20 cellular contexts compared by ENCODE assay signal in the genomic region with DNA sequence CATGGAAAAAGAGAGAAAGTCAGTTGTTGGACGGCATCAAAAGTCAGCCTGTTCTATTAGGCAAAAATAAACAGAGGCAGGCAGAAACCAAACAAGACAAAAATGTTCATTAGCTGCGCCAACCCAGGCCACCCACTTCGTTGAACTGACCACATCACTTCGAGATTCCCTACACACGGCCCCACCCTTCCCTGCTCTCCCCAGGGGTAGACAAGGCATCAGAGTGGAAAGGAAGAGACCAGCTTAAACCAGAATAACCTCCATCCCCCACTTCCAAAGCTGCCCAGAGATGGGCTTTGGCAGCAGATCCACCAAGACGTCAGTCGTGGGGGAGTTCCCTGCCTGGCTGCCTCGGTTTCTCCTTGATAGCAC.
"Had no signal": no experiment of that assay in that cellular context is flagged by ENCODE, and none has a peak within 500 bp of the region (broad histone marks: within the 10 kb centered on the region; RNA-seq: fewer than 3 reads in every experiment).

No MANE protein-coding gene starts in this region.

- H3K27ac ChIP-seq: body of pancreas, right lobe of liver, tibial artery had no signal

- H3K36me3 Mint-ChIP-seq: activated naive CD8-positive, alpha-beta T cell; memory B cell; T-cell had no signal

- H3K4me1 Mint-ChIP-seq: activated CD4-positive, alpha-beta T cell treated with anti-CD3 and anti-CD28 coated beads, Interleukin-2, amount 10 ng/mL, durations not matched to agents 7 days and 5 days; memory B cell; T-cell had no signal

- H3K9me3 ChIP-seq: body of pancreas, right lobe of liver, SK-N-SH, tibial artery had no signal

- H3K27ac Mint-ChIP-seq: activated CD4-positive, alpha-beta T cell treated with anti-CD3 and anti-CD28 coated beads, Interleukin-2, amount 10 ng/mL, durations not matched to agents 7 days and 5 days; activated naive CD8-positive, alpha-beta T cell; memory B cell; progenitor cell of endocrine pancreas; T-cell had no signal

- H3K4me3 ChIP-seq: body of pancreas, right lobe of liver, tibial artery had no signal

- H3K27me3 Mint-ChIP-seq: activated CD4-positive, alpha-beta T cell treated with anti-CD3 and anti-CD28 coated beads, Interleukin-2, amount 10 ng/mL, durations not matched to agents 7 days and 5 days; memory B cell had no signal

- H3K4me3 Mint-ChIP-seq: activated CD4-positive, alpha-beta T cell treated with anti-CD3 and anti-CD28 coated beads, Interleukin-2, amount 10 ng/mL, durations not matched to agents 7 days and 5 days; activated naive CD8-positive, alpha-beta T cell; memory B cell; nephron; T-cell had no signal

- H3K4me1 ChIP-seq: body of pancreas, right lobe of liver, tibial artery had no signal

- ATAC-seq: body of pancreas, left lobe of liver, right lobe of liver, T-cell had no signal

- H3K9me3 Mint-ChIP-seq: activated CD4-positive, alpha-beta T cell treated with anti-CD3 and anti-CD28 coated beads, Interleukin-2, amount 10 ng/mL, durations not matched to agents 7 days and 5 days; T-cell had no signal

- DNase-seq: activated CD4-positive, alpha-beta T cell treated with anti-CD3 and anti-CD28 coated beads, Interleukin-2, amount 10 ng/mL, durations not matched to agents 7 days and 5 days; activated CD8-positive, alpha-beta memory T cell treated with anti-CD3 and anti-CD28 coated beads for 24 hours; activated gamma-delta T cell treated with Interleukin-2 at 50 U/mL for 16 hours; amniotic stem cell; body of pancreas; central memory CD4-positive, alpha-beta T cell; cortex of kidney; effector memory CD4-positive, alpha-beta T cell; occipital lobe; right lobe of liver; stimulated activated CD4-positive, alpha-beta T cell treated with anti-CD3 and anti-CD28 coated beads, Interleukin-1b, Interleukin-23, amount 100 ng/mL, for 48 hours; T-cell; T-helper 9 cell; tibial artery had no signal

- H3K27me3 ChIP-seq: body of pancreas, right lobe of liver, tibial artery had no signal

- H3K36me3 ChIP-seq: right lobe of liver, tibial artery had no signal
